In the genomic region with DNA sequence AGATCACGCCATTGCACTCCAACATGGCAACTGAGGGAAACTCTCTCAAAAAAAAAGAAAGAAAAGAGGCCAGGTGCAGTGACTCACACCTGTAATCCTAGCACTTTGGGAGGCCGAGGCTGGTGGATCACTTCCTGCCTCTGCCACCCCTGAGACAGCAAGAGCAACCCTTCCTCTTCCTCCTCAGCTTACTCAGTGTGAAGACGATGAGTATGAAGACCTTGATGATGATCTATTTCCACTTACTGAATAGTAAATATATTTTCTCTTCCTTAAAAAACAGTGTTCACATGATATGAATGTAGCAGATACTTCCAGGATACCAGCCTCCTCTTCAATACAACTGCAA, we compare ENCODE assay signal across 13 cellular contexts. TPM values are rescaled to one million over a fixed set of nuclear protein-coding genes. Genes with fewer than 3 reads are reported as not detected.
DNase-seq lines count a peak whose midpoint lies in the region; ATAC-seq and TF ChIP-seq lines count a peak whose summit lies in the region.
"Had no signal": no experiment of that assay in that cellular context is flagged by ENCODE, and none has a peak within 500 bp of the region (broad histone marks: within the 10 kb centered on the region; RNA-seq: fewer than 3 reads in every experiment).

No MANE protein-coding gene starts in this region.

- no peak for TF ChIP-seq EP300 in stomach (IDR thresholded peaks at IDR 0.05)

- BruUV-seq in Calu3 (replicated peaks; lab: Mats Ljungman, UMichigan), result no TSS peak

- H3K36me3 Mint-ChIP-seq in activated CD4-positive, alpha-beta memory T cell treated with anti-CD3 and anti-CD28 coated beads, Interleukin-2, amount 10 ng/mL, durations not matched to agents 7 days and 5 days (ENCODE audit: low read depth), result peaks cover 8% of the 10 kb centered on the region
- H3K36me3 Mint-ChIP-seq in Calu3 (ENCODE audit: insufficient read depth, unreplicated experiment), result peaks cover 26% of the 10 kb centered on the region

- POLR2A ChIA-PET in activated CD4-positive, alpha-beta memory T cell treated with anti-CD3 and anti-CD28 coated beads, Interleukin-2, amount 10 ng/mL, durations not matched to agents 7 days and 5 days (lab: Charles Lee), result interaction anchor here (1.3 to 1.9 kb wide), 3 partner anchors 15 to 94 kb away, joined by 3 to 14 read pairs (median 3); partner anchors contain the start of gene TRIM4

- H3K4me1 Mint-ChIP-seq in activated CD4-positive, alpha-beta memory T cell treated with anti-CD3 and anti-CD28 coated beads, Interleukin-2, amount 10 ng/mL, durations not matched to agents 7 days and 5 days, result peaks cover 38% of the 10 kb centered on the region
- H3K4me1 Mint-ChIP-seq in Calu3 (ENCODE audit: low read depth, unreplicated experiment), result peaks cover 6% of the 10 kb centered on the region

- H3K27me3 ChIP-seq in foreskin keratinocyte (no peaks in the 10 kb centered on the region), stomach (no peaks in the 10 kb centered on the region), H7 (ENCODE audit: control insufficient read depth, insufficient read depth, low read length) (no peaks in the 10 kb centered on the region)
- H3K27me3 ChIP-seq: ascending aorta had no signal

- peak; percentile 25 for DNase-seq in activated T-cell treated with anti-CD3 and anti-CD28 coated beads for 48 hours (ENCODE audit: low read depth)
- no peak for DNase-seq in activated T-cell treated with anti-CD3 and anti-CD28 coated beads for 4 hours
- peak; percentile 34 for DNase-seq in activated CD4-positive, alpha-beta memory T cell treated with anti-CD3 and anti-CD28 coated beads, Interleukin-2, amount 10 ng/mL, durations not matched to agents 7 days and 5 days
- DNase-seq in foreskin keratinocyte, result peak; percentile 49 to 77
- no peak for DNase-seq in stomach
- DNase-seq in H7, result no peak
- no peak for DNase-seq in Calu3
- DNase-seq: NCI-H1105, NCI-H446 treated with DMSO at 0.1 percent for 48 hours had no signal

- no peak for TF ChIP-seq POLR2A in stomach (IDR thresholded peaks at IDR 0.05)

- intact Hi-C loops in stomach (cut with DNase I; ENCODE audit: low total_unique reads), result no loop called here
- intact Hi-C loops in Calu3 (cut with micrococcal nuclease; ENCODE audit: unreplicated experiment), result no loop called here

- peaks cover 20% of the 10 kb centered on the region for H3K4me1 ChIP-seq in foreskin keratinocyte
- H3K4me1 ChIP-seq in stomach, result peaks cover 33 to 57% (median 46%) of the 10 kb centered on the region in 4 donors

- no peaks in the 10 kb centered on the region for H3K9me3 ChIP-seq in stomach
- H3K9me3 ChIP-seq: ascending aorta had no signal

- TF ChIP-seq CTCF in foreskin keratinocyte (conservative IDR thresholded peaks at IDR 0.05), result no peak
- TF ChIP-seq CTCF in stomach (IDR thresholded peaks at IDR 0.05), result no peak
- TF ChIP-seq CTCF in Calu3 (IDR thresholded peaks at IDR 0.05; ENCODE audit: unreplicated experiment), result no peak

- H3K27ac ChIP-seq in foreskin keratinocyte, result peak overlapping the region; percentile 61
- peak overlapping the region; percentile 42 to 80 (median 63) for H3K27ac ChIP-seq in stomach
- H3K27ac ChIP-seq: ascending aorta, skin epidermis had no signal

- H3K4me3 ChIP-seq in stomach (no peak overlapping the region), H7 (ENCODE audit: insufficient read depth, low read depth, low read length) (no peak overlapping the region)
- H3K4me3 ChIP-seq: ascending aorta, skin epidermis had no signal

- CTCF ChIA-PET in activated CD4-positive, alpha-beta memory T cell treated with anti-CD3 and anti-CD28 coated beads, Interleukin-2, amount 10 ng/mL, durations not matched to agents 7 days and 5 days (lab: Charles Lee), result interaction anchor here (0.6 kb wide), 1 partner anchor 40 kb away, joined by 3 read pairs; no protein-coding TSS in a partner anchor
- CTCF ChIA-PET in Calu3 (lab: Charles Lee), result no interaction called here

- peak; percentile 48 for ATAC-seq in foreskin keratinocyte
- no peak for ATAC-seq in HG02610 (IDR thresholded peaks at IDR 0.05; ENCODE audit: unreplicated experiment)

- no peaks in the 10 kb centered on the region for H3K9me3 Mint-ChIP-seq in activated CD4-positive, alpha-beta memory T cell treated with anti-CD3 and anti-CD28 coated beads, Interleukin-2, amount 10 ng/mL, durations not matched to agents 7 days and 5 days
- H3K9me3 Mint-ChIP-seq in Calu3 (ENCODE audit: low read depth, unreplicated experiment), result no peaks in the 10 kb centered on the region

- H3K27me3 Mint-ChIP-seq in activated CD4-positive, alpha-beta memory T cell treated with anti-CD3 and anti-CD28 coated beads, Interleukin-2, amount 10 ng/mL, durations not matched to agents 7 days and 5 days, result no peaks in the 10 kb centered on the region
- H3K27me3 Mint-ChIP-seq in Calu3 (ENCODE audit: unreplicated experiment), result no peaks in the 10 kb centered on the region

- H3K36me3 ChIP-seq in stomach (no peaks in the 10 kb centered on the region), H7 (replicated peaks; ENCODE audit: control insufficient read depth, insufficient read depth, low read length) (no peaks in the 10 kb centered on the region)
- H3K36me3 ChIP-seq: ascending aorta had no signal

- H3K4me3 Mint-ChIP-seq in activated CD4-positive, alpha-beta memory T cell treated with anti-CD3 and anti-CD28 coated beads, Interleukin-2, amount 10 ng/mL, durations not matched to agents 7 days and 5 days, result no peak overlapping the region
- H3K4me3 Mint-ChIP-seq in Calu3 (ENCODE audit: low read depth, unreplicated experiment), result no peak overlapping the region

- 65 to 78% (median 76%) methylated on average over 3 of the region's 3 CpGs for WGBS in stomach, 5 donors

- H3K27ac Mint-ChIP-seq in activated CD4-positive, alpha-beta memory T cell treated with anti-CD3 and anti-CD28 coated beads, Interleukin-2, amount 10 ng/mL, durations not matched to agents 7 days and 5 days, result peak overlapping the region; percentile 48
- no peak overlapping the region for H3K27ac Mint-ChIP-seq in Calu3 (ENCODE audit: unreplicated experiment)

RNA-seq across cellular contexts. Expression of gene ZKSCAN1, which starts 2.1 kb away (rescaled TPM):
- total RNA-seq in activated CD4-positive, alpha-beta memory T cell treated with anti-CD3 and anti-CD28 coated beads, Interleukin-2, amount 10 ng/mL, durations not matched to agents 7 days and 5 days, result 10 to 100 TPM; 63.1 to 65.5 TPM
- total RNA-seq in foreskin keratinocyte (32.3 and 41.3 TPM in 2 replicates), stomach (100 to 1,000 TPM in 1 of 5 donors, 10 to 100 TPM in 4; 49.0 to 153 (median 55.2) TPM), Calu3 (2022) (56.6 and 60.0 TPM in 2 replicates)
- polyA plus RNA-seq in foreskin keratinocyte (6.2 and 6.4 TPM in 2 replicates), stomach (10 to 100 TPM in 2 of 3 donors, 1 to 10 TPM in 1; 9.5 to 13.6 (median 10.0) TPM)
- 9.0 and 17.0 TPM in 2 replicates for total RNA-seq in H7 (2014; rRNA removed; shearing (Covaris generic))

RNA-seq across cellular contexts. Expression of gene ZSCAN21, which starts 36.3 kb away (rescaled TPM):
- total RNA-seq in activated CD4-positive, alpha-beta memory T cell treated with anti-CD3 and anti-CD28 coated beads, Interleukin-2, amount 10 ng/mL, durations not matched to agents 7 days and 5 days, result 1 to 10 TPM; 6.9 TPM
- 11.2 and 11.3 TPM in 2 replicates for total RNA-seq in foreskin keratinocyte
- polyA plus RNA-seq in foreskin keratinocyte, result 7.2 and 8.0 TPM in 2 replicates
- 10 to 100 TPM in 4 of 5 donors, 1 to 10 TPM in 1; 6.4 to 48.4 (median 14.6) TPM for total RNA-seq in stomach
- 1 to 10 TPM; 5.4 to 7.0 (median 6.8) TPM for polyA plus RNA-seq in stomach
- total RNA-seq in H7 (2014; rRNA removed; shearing (Covaris generic)), result 27.2 and 32.9 TPM in 2 replicates
- total RNA-seq in Calu3 (2022), result 5.5 and 5.7 TPM in 2 replicates

RNA-seq across cellular contexts. Expression of gene AZGP1, which starts 37.5 kb away (rescaled TPM):
- not detected for total RNA-seq in activated CD4-positive, alpha-beta memory T cell treated with anti-CD3 and anti-CD28 coated beads, Interleukin-2, amount 10 ng/mL, durations not matched to agents 7 days and 5 days
- total RNA-seq in foreskin keratinocyte, result 0.25 and 0.71 TPM in 2 replicates
- 0.33 and 0.59 TPM in 2 replicates for polyA plus RNA-seq in foreskin keratinocyte
- total RNA-seq in stomach, result 10 to 100 TPM in 2 of 5 donors, 1 to 10 TPM in 2, not detected in 1; 6.8 to 92.3 (median 32.7) TPM
- 100 to 1,000 TPM; 235 to 461 (median 422) TPM for polyA plus RNA-seq in stomach
- total RNA-seq in H7 (2014; rRNA removed; shearing (Covaris generic)), result not detected in 2 replicates
- 15.4 and 25.6 TPM in 2 replicates for total RNA-seq in Calu3 (2022)
- total RNA-seq: ascending aorta; T-helper 2 cell treated with Interferon-gamma antibody and Interleukin-4, amounts not matched to agents 100 ng/mL and 5 ng/mL, for 36 hours had no signal

Comparison
In these comparisons a context has a peak if more than half of its experiments do, and no peak if none do; other contexts are left out.
1. DNase-seq: peak in activated T-cell treated with anti-CD3 and anti-CD28 coated beads for 48 hours (single experiment), activated CD4-positive, alpha-beta memory T cell treated with anti-CD3 and anti-CD28 coated beads, Interleukin-2, amount 10 ng/mL, durations not matched to agents 7 days and 5 days (single experiment) and foreskin keratinocyte (2 of 2); none in activated T-cell treated with anti-CD3 and anti-CD28 coated beads for 4 hours (single experiment), stomach (single experiment), H7 (single experiment) and Calu3 (single experiment).